ENCODE assay signal across 5 cellular contexts in the genomic region with DNA sequence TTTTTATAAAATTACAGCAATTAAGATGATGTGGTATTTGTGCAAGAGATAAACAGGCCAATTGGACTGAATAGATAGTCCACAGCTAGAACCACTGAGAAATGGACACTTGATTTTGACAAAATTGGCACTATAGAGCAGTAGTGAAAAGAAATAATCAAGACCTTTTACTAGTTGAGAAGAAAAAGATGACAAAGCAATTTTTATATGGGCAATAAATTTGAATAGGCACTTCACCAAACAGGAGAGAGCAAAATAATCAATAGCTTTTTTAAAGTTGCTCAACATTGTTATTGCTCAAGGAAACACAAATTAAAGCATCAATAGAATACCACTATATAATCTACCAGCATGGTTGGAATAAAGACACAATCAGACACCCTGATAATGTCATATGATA.
"Had no signal": no experiment of that assay in that cellular context is flagged by ENCODE, and none has a peak within 500 bp of the region (broad histone marks: within the 10 kb centered on the region; RNA-seq: fewer than 3 reads in every experiment).

No MANE protein-coding gene starts in this region.

- FAIRE-seq: HTR-8/SVneo had no signal

- H3K4me2 ChIP-seq: KMS-11 had no signal

- DNase-seq: KBM-7, KG1 had no signal

- H3K27ac ChIP-seq: HL-60, KMS-11 had no signal

- H3K9ac ChIP-seq: KMS-11 had no signal
